1 cellular context compared by ENCODE assay signal in the genomic region with DNA sequence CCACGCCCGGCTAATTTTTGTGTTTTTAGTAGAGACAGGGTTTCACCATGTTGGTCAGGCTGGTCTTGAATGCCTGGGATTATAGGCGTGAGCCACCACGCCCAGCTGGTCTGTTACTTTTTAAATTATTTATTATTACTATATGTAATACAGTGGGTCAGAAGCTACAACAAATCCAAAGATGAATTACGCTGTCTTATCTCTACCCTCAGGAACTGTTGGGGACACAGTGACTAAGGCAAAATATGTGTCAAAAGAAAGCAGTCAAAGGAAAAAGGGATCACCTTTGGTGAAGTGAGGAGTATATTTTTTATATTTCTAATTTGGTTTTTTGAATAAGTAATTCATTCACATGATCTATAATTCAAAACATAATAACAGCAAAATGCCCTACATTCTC.
TF ChIP-seq lines count a peak whose summit lies in the region.

No MANE protein-coding gene starts in this region.

TF ChIP-seq in GM12878, 131 proteins besides CTCF, POLR2A, EP300 and RAD21 (continued from another document):
- TF ChIP-seq CEBPB (IDR thresholded peaks at IDR 0.05; ENCODE audit: borderline replicate concordance in 1 of 2, low read depth in 2 of 2, low read length in 2 of 2), result no peak
- TF ChIP-seq, protein P1, sequence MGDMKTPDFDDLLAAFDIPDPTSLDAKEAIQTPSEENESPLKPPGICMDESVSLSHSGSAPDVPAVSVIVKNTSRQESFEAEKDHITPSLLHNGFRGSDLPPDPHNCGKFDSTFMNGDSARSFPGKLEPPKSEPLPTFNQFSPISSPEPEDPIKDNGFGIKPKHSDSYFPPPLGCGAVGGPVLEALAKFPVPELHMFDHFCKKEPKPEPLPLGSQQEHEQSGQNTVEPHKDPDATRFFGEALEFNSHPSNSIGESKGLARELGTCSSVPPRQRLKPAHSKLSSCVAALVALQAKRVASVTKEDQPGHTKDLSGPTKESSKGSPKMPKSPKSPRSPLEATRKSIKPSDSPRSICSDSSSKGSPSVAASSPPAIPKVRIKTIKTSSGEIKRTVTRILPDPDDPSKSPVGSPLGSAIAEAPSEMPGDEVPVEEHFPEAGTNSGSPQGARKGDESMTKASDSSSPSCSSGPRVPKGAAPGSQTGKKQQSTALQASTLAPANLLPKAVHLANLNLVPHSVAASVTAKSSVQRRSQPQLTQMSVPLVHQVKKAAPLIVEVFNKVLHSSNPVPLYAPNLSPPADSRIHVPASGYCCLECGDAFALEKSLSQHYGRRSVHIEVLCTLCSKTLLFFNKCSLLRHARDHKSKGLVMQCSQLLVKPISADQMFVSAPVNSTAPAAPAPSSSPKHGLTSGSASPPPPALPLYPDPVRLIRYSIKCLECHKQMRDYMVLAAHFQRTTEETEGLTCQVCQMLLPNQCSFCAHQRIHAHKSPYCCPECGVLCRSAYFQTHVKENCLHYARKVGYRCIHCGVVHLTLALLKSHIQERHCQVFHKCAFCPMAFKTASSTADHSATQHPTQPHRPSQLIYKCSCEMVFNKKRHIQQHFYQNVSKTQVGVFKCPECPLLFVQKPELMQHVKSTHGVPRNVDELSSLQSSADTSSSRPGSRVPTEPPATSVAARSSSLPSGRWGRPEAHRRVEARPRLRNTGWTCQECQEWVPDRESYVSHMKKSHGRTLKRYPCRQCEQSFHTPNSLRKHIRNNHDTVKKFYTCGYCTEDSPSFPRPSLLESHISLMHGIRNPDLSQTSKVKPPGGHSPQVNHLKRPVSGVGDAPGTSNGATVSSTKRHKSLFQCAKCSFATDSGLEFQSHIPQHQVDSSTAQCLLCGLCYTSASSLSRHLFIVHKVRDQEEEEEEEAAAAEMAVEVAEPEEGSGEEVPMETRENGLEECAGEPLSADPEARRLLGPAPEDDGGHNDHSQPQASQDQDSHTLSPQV (IDR thresholded peaks at IDR 0.05), result no peak
- no peak for TF ChIP-seq NR2C1 (IDR thresholded peaks at IDR 0.05)
- TF ChIP-seq, protein P2, sequence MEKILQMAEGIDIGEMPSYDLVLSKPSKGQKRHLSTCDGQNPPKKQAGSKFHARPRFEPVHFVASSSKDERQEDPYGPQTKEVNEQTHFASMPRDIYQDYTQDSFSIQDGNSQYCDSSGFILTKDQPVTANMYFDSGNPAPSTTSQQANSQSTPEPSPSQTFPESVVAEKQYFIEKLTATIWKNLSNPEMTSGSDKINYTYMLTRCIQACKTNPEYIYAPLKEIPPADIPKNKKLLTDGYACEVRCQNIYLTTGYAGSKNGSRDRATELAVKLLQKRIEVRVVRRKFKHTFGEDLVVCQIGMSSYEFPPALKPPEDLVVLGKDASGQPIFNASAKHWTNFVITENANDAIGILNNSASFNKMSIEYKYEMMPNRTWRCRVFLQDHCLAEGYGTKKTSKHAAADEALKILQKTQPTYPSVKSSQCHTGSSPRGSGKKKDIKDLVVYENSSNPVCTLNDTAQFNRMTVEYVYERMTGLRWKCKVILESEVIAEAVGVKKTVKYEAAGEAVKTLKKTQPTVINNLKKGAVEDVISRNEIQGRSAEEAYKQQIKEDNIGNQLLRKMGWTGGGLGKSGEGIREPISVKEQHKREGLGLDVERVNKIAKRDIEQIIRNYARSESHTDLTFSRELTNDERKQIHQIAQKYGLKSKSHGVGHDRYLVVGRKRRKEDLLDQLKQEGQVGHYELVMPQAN (conservative IDR thresholded peaks at IDR 0.05), result no peak
- TF ChIP-seq ETV6 (conservative IDR thresholded peaks at IDR 0.05 in 1 of 2, IDR thresholded peaks at IDR 0.05 in 1 of 2; ENCODE audit: borderline replicate concordance in 1 of 2, low read depth in 1 of 2), result no peak
- no peak for TF ChIP-seq FOS (IDR thresholded peaks at IDR 0.05; ENCODE audit: borderline replicate concordance, extremely low read depth, insufficient read length)
- TF ChIP-seq JUNB (IDR thresholded peaks at IDR 0.05), result no peak
- TF ChIP-seq, protein P3, sequence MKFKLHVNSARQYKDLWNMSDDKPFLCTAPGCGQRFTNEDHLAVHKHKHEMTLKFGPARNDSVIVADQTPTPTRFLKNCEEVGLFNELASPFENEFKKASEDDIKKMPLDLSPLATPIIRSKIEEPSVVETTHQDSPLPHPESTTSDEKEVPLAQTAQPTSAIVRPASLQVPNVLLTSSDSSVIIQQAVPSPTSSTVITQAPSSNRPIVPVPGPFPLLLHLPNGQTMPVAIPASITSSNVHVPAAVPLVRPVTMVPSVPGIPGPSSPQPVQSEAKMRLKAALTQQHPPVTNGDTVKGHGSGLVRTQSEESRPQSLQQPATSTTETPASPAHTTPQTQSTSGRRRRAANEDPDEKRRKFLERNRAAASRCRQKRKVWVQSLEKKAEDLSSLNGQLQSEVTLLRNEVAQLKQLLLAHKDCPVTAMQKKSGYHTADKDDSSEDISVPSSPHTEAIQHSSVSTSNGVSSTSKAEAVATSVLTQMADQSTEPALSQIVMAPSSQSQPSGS (IDR thresholded peaks at IDR 0.05; ENCODE audit: low read length), result no peak
- TF ChIP-seq, protein P4, sequence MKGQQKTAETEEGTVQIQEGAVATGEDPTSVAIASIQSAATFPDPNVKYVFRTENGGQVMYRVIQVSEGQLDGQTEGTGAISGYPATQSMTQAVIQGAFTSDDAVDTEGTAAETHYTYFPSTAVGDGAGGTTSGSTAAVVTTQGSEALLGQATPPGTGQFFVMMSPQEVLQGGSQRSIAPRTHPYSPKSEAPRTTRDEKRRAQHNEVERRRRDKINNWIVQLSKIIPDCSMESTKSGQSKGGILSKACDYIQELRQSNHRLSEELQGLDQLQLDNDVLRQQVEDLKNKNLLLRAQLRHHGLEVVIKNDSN (IDR thresholded peaks at IDR 0.05; ENCODE audit: borderline replicate concordance, extremely low read length, insufficient read depth, low read depth, low read length), result no peak
- TF ChIP-seq, protein P5, sequence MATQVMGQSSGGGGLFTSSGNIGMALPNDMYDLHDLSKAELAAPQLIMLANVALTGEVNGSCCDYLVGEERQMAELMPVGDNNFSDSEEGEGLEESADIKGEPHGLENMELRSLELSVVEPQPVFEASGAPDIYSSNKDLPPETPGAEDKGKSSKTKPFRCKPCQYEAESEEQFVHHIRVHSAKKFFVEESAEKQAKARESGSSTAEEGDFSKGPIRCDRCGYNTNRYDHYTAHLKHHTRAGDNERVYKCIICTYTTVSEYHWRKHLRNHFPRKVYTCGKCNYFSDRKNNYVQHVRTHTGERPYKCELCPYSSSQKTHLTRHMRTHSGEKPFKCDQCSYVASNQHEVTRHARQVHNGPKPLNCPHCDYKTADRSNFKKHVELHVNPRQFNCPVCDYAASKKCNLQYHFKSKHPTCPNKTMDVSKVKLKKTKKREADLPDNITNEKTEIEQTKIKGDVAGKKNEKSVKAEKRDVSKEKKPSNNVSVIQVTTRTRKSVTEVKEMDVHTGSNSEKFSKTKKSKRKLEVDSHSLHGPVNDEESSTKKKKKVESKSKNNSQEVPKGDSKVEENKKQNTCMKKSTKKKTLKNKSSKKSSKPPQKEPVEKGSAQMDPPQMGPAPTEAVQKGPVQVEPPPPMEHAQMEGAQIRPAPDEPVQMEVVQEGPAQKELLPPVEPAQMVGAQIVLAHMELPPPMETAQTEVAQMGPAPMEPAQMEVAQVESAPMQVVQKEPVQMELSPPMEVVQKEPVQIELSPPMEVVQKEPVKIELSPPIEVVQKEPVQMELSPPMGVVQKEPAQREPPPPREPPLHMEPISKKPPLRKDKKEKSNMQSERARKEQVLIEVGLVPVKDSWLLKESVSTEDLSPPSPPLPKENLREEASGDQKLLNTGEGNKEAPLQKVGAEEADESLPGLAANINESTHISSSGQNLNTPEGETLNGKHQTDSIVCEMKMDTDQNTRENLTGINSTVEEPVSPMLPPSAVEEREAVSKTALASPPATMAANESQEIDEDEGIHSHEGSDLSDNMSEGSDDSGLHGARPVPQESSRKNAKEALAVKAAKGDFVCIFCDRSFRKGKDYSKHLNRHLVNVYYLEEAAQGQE (IDR thresholded peaks at IDR 0.05; ENCODE audit: low read depth, low read length), result no peak
- TF ChIP-seq POLR2AphosphoS5 (IDR thresholded peaks at IDR 0.05; ENCODE audit: low read length), result no peak
- TF ChIP-seq, protein P6, sequence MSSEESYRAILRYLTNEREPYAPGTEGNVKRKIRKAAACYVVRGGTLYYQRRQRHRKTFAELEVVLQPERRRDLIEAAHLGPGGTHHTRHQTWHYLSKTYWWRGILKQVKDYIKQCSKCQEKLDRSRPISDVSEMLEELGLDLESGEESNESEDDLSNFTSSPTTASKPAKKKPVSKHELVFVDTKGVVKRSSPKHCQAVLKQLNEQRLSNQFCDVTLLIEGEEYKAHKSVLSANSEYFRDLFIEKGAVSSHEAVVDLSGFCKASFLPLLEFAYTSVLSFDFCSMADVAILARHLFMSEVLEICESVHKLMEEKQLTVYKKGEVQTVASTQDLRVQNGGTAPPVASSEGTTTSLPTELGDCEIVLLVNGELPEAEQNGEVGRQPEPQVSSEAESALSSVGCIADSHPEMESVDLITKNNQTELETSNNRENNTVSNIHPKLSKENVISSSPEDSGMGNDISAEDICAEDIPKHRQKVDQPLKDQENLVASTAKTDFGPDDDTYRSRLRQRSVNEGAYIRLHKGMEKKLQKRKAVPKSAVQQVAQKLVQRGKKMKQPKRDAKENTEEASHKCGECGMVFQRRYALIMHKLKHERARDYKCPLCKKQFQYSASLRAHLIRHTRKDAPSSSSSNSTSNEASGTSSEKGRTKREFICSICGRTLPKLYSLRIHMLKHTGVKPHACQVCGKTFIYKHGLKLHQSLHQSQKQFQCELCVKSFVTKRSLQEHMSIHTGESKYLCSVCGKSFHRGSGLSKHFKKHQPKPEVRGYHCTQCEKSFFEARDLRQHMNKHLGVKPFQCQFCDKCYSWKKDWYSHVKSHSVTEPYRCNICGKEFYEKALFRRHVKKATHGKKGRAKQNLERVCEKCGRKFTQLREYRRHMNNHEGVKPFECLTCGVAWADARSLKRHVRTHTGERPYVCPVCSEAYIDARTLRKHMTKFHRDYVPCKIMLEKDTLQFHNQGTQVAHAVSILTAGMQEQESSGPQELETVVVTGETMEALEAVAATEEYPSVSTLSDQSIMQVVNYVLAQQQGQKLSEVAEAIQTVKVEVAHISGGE (CRISPR knock-in tag; IDR thresholded peaks at IDR 0.05), result no peak
- no peak for TF ChIP-seq JUND (IDR thresholded peaks at IDR 0.05; ENCODE audit: low read depth, low read length)
- TF ChIP-seq NFIC (IDR thresholded peaks at IDR 0.05; ENCODE audit: low read depth, low read length), result no peak
- TF ChIP-seq, protein P7, sequence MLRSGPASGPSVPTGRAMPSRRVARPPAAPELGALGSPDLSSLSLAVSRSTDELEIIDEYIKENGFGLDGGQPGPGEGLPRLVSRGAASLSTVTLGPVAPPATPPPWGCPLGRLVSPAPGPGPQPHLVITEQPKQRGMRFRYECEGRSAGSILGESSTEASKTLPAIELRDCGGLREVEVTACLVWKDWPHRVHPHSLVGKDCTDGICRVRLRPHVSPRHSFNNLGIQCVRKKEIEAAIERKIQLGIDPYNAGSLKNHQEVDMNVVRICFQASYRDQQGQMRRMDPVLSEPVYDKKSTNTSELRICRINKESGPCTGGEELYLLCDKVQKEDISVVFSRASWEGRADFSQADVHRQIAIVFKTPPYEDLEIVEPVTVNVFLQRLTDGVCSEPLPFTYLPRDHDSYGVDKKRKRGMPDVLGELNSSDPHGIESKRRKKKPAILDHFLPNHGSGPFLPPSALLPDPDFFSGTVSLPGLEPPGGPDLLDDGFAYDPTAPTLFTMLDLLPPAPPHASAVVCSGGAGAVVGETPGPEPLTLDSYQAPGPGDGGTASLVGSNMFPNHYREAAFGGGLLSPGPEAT (IDR thresholded peaks at IDR 0.05; ENCODE audit: low read depth), result no peak
- TF ChIP-seq BACH1 (IDR thresholded peaks at IDR 0.05; ENCODE audit: borderline replicate concordance), result no peak
- TF ChIP-seq, protein P8, sequence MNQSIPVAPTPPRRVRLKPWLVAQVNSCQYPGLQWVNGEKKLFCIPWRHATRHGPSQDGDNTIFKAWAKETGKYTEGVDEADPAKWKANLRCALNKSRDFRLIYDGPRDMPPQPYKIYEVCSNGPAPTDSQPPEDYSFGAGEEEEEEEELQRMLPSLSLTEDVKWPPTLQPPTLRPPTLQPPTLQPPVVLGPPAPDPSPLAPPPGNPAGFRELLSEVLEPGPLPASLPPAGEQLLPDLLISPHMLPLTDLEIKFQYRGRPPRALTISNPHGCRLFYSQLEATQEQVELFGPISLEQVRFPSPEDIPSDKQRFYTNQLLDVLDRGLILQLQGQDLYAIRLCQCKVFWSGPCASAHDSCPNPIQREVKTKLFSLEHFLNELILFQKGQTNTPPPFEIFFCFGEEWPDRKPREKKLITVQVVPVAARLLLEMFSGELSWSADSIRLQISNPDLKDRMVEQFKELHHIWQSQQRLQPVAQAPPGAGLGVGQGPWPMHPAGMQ (IDR thresholded peaks at IDR 0.05; ENCODE audit: borderline replicate concordance), result no peak
TF ChIP-seq in GM12878: peak in this region for 0.
